In the genomic region with DNA sequence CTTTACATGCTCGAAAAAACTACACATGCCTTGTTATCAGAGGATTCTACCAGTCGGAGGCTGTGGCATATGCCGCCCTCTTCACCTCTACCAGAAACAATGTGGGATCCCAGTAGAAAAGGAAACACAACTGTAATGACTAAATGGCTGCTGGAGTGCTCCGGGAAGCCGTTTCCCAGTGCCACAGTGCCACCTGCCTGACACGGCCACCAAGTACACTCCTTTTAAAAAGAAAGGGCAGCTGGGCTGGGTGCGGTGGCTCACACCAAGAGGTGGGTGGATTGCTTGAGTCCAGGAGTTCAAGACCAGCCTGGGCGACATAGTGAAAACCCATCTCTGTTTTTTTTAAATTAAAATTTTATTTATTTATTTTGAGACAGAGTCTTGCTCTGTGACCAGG, we compare ENCODE assay signal across 8 cellular contexts.
DNase-seq lines count a peak whose midpoint lies in the region; ATAC-seq and TF ChIP-seq lines count a peak whose summit lies in the region.

No MANE protein-coding gene starts in this region.

- no peak overlapping the region for H3K4me2 ChIP-seq in SU-DHL-6 (ENCODE audit: low read depth, low read length, poor library complexity, severe bottlenecking)

- H3K4me3 ChIP-seq in SU-DHL-6 (ENCODE audit: insufficient read depth, low read length, poor library complexity, severe bottlenecking), result no peak overlapping the region
- no peak overlapping the region for H3K4me3 ChIP-seq in fibroblast of mammary gland (ENCODE audit: control insufficient read depth, low read depth, low read length)

- H3F3A ChIP-seq in SU-DHL-6 (ENCODE audit: insufficient read depth), result no peaks in the 10 kb centered on the region

- TF ChIP-seq CTCF in SU-DHL-6 (IDR thresholded peaks at IDR 0.05; ENCODE audit: insufficient read depth, low read length, poor library complexity, severe bottlenecking) (peak; percentile 27), fibroblast of mammary gland (conservative IDR thresholded peaks at IDR 0.05; ENCODE audit: control insufficient read depth, insufficient read depth, low read depth, low read length) (peak; percentile 35), progenitor cell of endocrine pancreas (IDR thresholded peaks at IDR 0.05; ENCODE audit: unreplicated experiment) (peak; percentile 56)

- no peak overlapping the region for H3K27ac Mint-ChIP-seq in activated naive CD4-positive, alpha-beta T cell treated with anti-CD3 and anti-CD28 coated beads, Interleukin-2, amount 50 U/mL, for 72 hours
- no peak overlapping the region for H3K27ac Mint-ChIP-seq in progenitor cell of endocrine pancreas

- peak; percentile 57 to 75 for ATAC-seq in activated naive CD4-positive, alpha-beta T cell treated with anti-CD3 and anti-CD28 coated beads, Interleukin-2, amount 50 U/mL, for 72 hours
- no peak for ATAC-seq in GM19397 (IDR thresholded peaks at IDR 0.05; ENCODE audit: unreplicated experiment)

- DNase-seq in activated naive CD4-positive, alpha-beta T cell treated with anti-CD3 and anti-CD28 coated beads, Interleukin-2, amount 50 U/mL, for 72 hours (ENCODE audit: low spot score in 2 of 2), result peak in 1 of 2 donors; percentile 51
- no peak for DNase-seq in activated naive CD4-positive, alpha-beta T cell (lab: John Stamatoyannopoulos, UW)
- DNase-seq in NCI-H128 (lab: John Stamatoyannopoulos, UW; ENCODE audit: unreplicated experiment) (peak; percentile 21), fibroblast of mammary gland (ENCODE audit: low read depth) (peak; percentile 53), progenitor cell of endocrine pancreas (ENCODE audit: low spot score, unreplicated experiment) (no peak)
- DNase-seq in central memory CD4-positive, alpha-beta T cell, result no peak

- no peaks in the 10 kb centered on the region for H4K20me1 ChIP-seq in SU-DHL-6 (ENCODE audit: low read depth, low read length)

- H3K9me3 Mint-ChIP-seq in activated naive CD4-positive, alpha-beta T cell treated with anti-CD3 and anti-CD28 coated beads, Interleukin-2, amount 50 U/mL, for 72 hours, result peaks cover 0 to 4% of the 10 kb centered on the region in 2 donors
- H3K9me3 Mint-ChIP-seq in progenitor cell of endocrine pancreas (ENCODE audit: low read depth), result no peaks in the 10 kb centered on the region

- peaks cover 0 to 4% of the 10 kb centered on the region in 2 donors for H3K36me3 Mint-ChIP-seq in activated naive CD4-positive, alpha-beta T cell treated with anti-CD3 and anti-CD28 coated beads, Interleukin-2, amount 50 U/mL, for 72 hours
- H3K36me3 Mint-ChIP-seq in progenitor cell of endocrine pancreas (ENCODE audit: insufficient read depth), result no peaks in the 10 kb centered on the region

- H3K9me3 ChIP-seq in SU-DHL-6 (ENCODE audit: insufficient read depth, low read length), result no peaks in the 10 kb centered on the region

- no peaks in the 10 kb centered on the region for H3K9me2 ChIP-seq in SU-DHL-6 (replicated peaks; ENCODE audit: insufficient read depth, low read length)

- H3K27ac ChIP-seq in SU-DHL-6 (ENCODE audit: low read depth, low read length), result no peak overlapping the region

- no peak overlapping the region for H2AFZ ChIP-seq in SU-DHL-6 (ENCODE audit: low read depth, low read length, severe bottlenecking)

- no peaks in the 10 kb centered on the region for H3K27me3 ChIP-seq in SU-DHL-6 (ENCODE audit: low read length)

- no peak overlapping the region for H3K9ac ChIP-seq in SU-DHL-6 (ENCODE audit: low read length)

- peaks cover 3% of the 10 kb centered on the region for H3K27me3 Mint-ChIP-seq in progenitor cell of endocrine pancreas

- no peaks in the 10 kb centered on the region for H3K4me1 Mint-ChIP-seq in progenitor cell of endocrine pancreas (ENCODE audit: low read depth)

- no peaks in the 10 kb centered on the region for H3K79me2 ChIP-seq in SU-DHL-6 (ENCODE audit: insufficient read depth, low read length)

- H3K4me3 Mint-ChIP-seq in progenitor cell of endocrine pancreas (ENCODE audit: low read depth), result no peak overlapping the region

- no peaks in the 10 kb centered on the region for H3K36me3 ChIP-seq in SU-DHL-6 (ENCODE audit: low read length)

Comparison
In these comparisons a context has a peak if more than half of its experiments do, and no peak if none do; other contexts are left out.
1. DNase-seq: peak in NCI-H128 (single experiment) and fibroblast of mammary gland (single experiment); none in activated naive CD4-positive, alpha-beta T cell (0 of 4), progenitor cell of endocrine pancreas (single experiment) and central memory CD4-positive, alpha-beta T cell (single experiment).
2. Peak in every context shown above with its lines, with median percentiles within 50 percentile points of each other: CTCF ChIP-seq.